Comparison of ENCODE assay signal across 19 cellular contexts in the genomic region with DNA sequence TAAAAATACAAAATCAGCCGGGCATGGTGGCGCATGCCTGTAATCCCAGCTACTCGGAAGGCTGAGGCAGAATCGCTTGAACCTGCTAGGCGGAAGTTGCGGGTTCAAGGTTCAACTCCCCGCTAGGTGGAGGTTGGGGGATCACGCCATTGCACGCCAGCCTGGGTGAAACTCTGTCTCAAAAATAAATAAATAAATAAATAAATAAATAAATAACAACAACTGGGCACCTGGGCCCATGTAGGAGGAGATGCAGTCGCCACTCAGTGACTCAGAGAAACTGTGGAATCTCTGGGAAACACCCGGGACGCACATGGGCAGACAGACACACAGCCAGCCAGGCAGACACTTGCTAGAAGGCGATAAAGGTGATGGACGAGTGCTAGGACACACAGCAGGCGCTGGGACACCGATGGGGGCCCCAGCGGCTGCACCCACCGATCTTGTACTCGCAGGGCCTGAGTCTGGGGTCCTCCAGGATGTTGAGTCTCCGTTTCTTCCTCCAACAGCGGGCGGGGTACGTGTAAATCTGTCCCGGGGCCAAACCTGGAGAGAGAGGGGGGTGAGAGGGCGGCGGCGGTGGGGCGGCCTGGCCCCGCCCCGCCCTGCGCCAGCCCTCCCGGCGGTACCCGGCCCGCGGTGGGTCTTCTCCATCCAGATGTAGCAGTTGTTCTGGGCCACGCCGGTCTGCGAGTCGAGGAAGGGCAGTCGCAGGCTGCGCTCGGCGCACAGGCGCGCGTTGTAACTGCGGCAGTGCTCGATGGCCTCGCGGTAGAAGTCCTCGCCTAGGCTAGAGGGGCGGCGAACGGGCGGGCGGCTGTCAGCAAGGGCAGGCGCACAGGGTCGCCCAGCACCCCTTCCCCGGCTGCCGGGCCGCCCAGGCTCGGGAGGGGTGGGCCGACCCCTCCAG. TPM values are rescaled to one million over a fixed set of nuclear protein-coding genes. Genes with fewer than 3 reads are reported as not detected.
DNase-seq lines count a peak whose midpoint lies in the region; ATAC-seq, FAIRE-seq and TF ChIP-seq lines count a peak whose summit lies in the region.
"Had no signal": no experiment of that assay in that cellular context is flagged by ENCODE, and none has a peak within 500 bp of the region (broad histone marks: within the 10 kb centered on the region; RNA-seq: fewer than 3 reads in every experiment).

No MANE protein-coding gene starts in this region.

- H3K36me3 ChIP-seq in HEK293 (ENCODE audit: control insufficient read depth in 2 of 2, insufficient read depth in 1 of 2, low read length in 2 of 2) (peaks cover 28 to 29% of the 10 kb centered on the region in 2 experiments), endothelial cell of umbilical vein (ENCODE audit: control insufficient read depth in 2 of 2, extremely low read depth in 1 of 2, insufficient read depth in 2 of 2, low read length in 2 of 2) (no peaks in the 10 kb centered on the region)

- peak overlapping the region; percentile 73 for H2AFZ ChIP-seq in endothelial cell of umbilical vein (ENCODE audit: low read depth, low read length)

- dilution Hi-C loops in endothelial cell of umbilical vein (cut with MboI; ENCODE audit: extremely low pct_ligation_motif_present, low sequenced_read_pairs) = no loop called here

- H3K9me1 ChIP-seq in endothelial cell of umbilical vein (replicated peaks; ENCODE audit: control insufficient read depth, extremely low read depth, insufficient read depth, low read length) = no peaks in the 10 kb centered on the region

- H3K4me1 Mint-ChIP-seq in Calu3 (ENCODE audit: low read depth, unreplicated experiment) (peaks cover 23% of the 10 kb centered on the region), nephron progenitor cell (peaks cover 35% of the 10 kb centered on the region)

- DNase-seq in Calu3 = no peak
- DNase-seq in endothelial cell of umbilical vein (ENCODE audit: low read depth, low spot score) = no peak
- DNase-seq in nephron progenitor cell = no peak
- DNase-seq in 8988T = no peak
- DNase-seq in stimulated activated CD4-positive, alpha-beta T cell treated with anti-CD3 and anti-CD28 coated beads, Interleukin-4, amount 100 ng/mL, for 1 hour = no peak
- no peak for DNase-seq in activated CD8-positive, alpha-beta memory T cell treated with anti-CD3 and anti-CD28 coated beads, Interleukin-2, amount 50 U/mL, for 4 hours
- DNase-seq: ACHN; BE2C; CD8-positive, alpha-beta T cell; NCI-H1436 treated with DMSO at 0.1 percent for 48 hours; NCI-H2081 treated with DMSO at 0.1 percent for 48 hours; NCI-H2227 treated with DMSO at 0.1 percent for 48 hours; RPMI8226 had no signal

- no peaks in the 10 kb centered on the region for H3K9me3 ChIP-seq in HEK293 (ENCODE audit: control insufficient read depth, insufficient read depth, low read depth, low read length)
- H3K9me3 ChIP-seq in endothelial cell of umbilical vein (replicated peaks; ENCODE audit: control insufficient read depth, insufficient read depth, low read length) = no peaks in the 10 kb centered on the region
- H3K9me3 ChIP-seq: BE2C, SJSA1 had no signal

- H3K9ac ChIP-seq in endothelial cell of umbilical vein (replicated peaks; ENCODE audit: extremely low read depth, insufficient read depth, low read length) = no peak overlapping the region

- peak overlapping the region; percentile 3 for H3K4me2 ChIP-seq in endothelial cell of umbilical vein (ENCODE audit: insufficient read depth, low read length)

- no peak overlapping the region for H3K4me3 ChIP-seq in HEK293 (ENCODE audit: low read depth, low read length)
- no peak overlapping the region for H3K4me3 ChIP-seq in endothelial cell of umbilical vein (replicated peaks in 1 of 3; ENCODE audit: insufficient read depth in 1 of 3, low read depth in 1 of 3, low read length in 3 of 3)
- H3K4me3 ChIP-seq: SJSA1 had no signal

- no peak for FAIRE-seq in endothelial cell of umbilical vein (lab: Jason Lieb, UNC)

- no peak for TF ChIP-seq CTCF in Calu3 (IDR thresholded peaks at IDR 0.05; ENCODE audit: unreplicated experiment)
- TF ChIP-seq CTCF in HEK293 (tag by site-specific recombination; IDR thresholded peaks at IDR 0.05) = no peak
- TF ChIP-seq CTCF in endothelial cell of umbilical vein (IDR thresholded peaks at IDR 0.05; ENCODE audit: extremely low read depth in 1 of 2, insufficient read depth in 1 of 2, low read depth in 1 of 2, low read length in 2 of 2) = no peak
- no peak for TF ChIP-seq CTCF in nephron progenitor cell (IDR thresholded peaks at IDR 0.05)

- POLR2A ChIA-PET in HEK293 (lab: Yijun Ruan, JAX) (no interaction called here), endothelial cell of umbilical vein (lab: Charles Lee) (no interaction called here)

- H3K4me1 ChIP-seq in HEK293 (ENCODE audit: control insufficient read depth, insufficient read depth, low read length) (peaks cover 9% of the 10 kb centered on the region), endothelial cell of umbilical vein (ENCODE audit: control insufficient read depth, extremely low read depth, insufficient read depth, low read length) (peaks cover 4% of the 10 kb centered on the region)
- H3K4me1 ChIP-seq: BE2C had no signal

- H3K79me2 ChIP-seq in endothelial cell of umbilical vein (ENCODE audit: control insufficient read depth, insufficient read depth, low read length) = no peaks in the 10 kb centered on the region

- H3K27ac ChIP-seq in HEK293 (ENCODE audit: extremely low read depth, low read depth, low read length) = no peak overlapping the region
- H3K27ac ChIP-seq in endothelial cell of umbilical vein (ENCODE audit: insufficient read depth, low read depth, low read length) = no peak overlapping the region
- H3K27ac ChIP-seq: SJSA1 had no signal

- no peaks in the 10 kb centered on the region for H3K27me3 ChIP-seq in endothelial cell of umbilical vein (ENCODE audit: control insufficient read depth in 2 of 2, insufficient read depth in 2 of 2, low read length in 2 of 2)
- H3K27me3 ChIP-seq: BE2C, SJSA1 had no signal

- intact Hi-C loops in Calu3 (cut with micrococcal nuclease; ENCODE audit: unreplicated experiment) = loop anchor here (5.0 kb wide), 1 partner anchor 325 kb away; no protein-coding TSS in a partner anchor
- intact Hi-C loops in endothelial cell of umbilical vein (cut with micrococcal nuclease) = loop anchor here (10.0 kb wide), 1 partner anchor 217 kb away; no protein-coding TSS in a partner anchor

- peaks cover 71% of the 10 kb centered on the region for H3K27me3 Mint-ChIP-seq in Calu3 (ENCODE audit: unreplicated experiment)
- H3K27me3 Mint-ChIP-seq in nephron progenitor cell (ENCODE audit: low read depth, poor library complexity) = peaks cover 12% of the 10 kb centered on the region

- peak overlapping the region; percentile 39 for H3K4me3 Mint-ChIP-seq in Calu3 (ENCODE audit: low read depth, unreplicated experiment)
- peak overlapping the region; percentile 36 for H3K4me3 Mint-ChIP-seq in nephron progenitor cell
- H3K4me3 Mint-ChIP-seq: CD8-positive, alpha-beta T cell had no signal

- H3K36me3 Mint-ChIP-seq in Calu3 (ENCODE audit: insufficient read depth, unreplicated experiment) = peaks cover 13% of the 10 kb centered on the region
- peaks cover 26% of the 10 kb centered on the region for H3K36me3 Mint-ChIP-seq in nephron progenitor cell (ENCODE audit: low read depth)
- H3K36me3 Mint-ChIP-seq: CD8-positive, alpha-beta T cell had no signal

- TF ChIP-seq POLR2A in endothelial cell of umbilical vein (IDR thresholded peaks at IDR 0.05; ENCODE audit: low read depth, low read length) = no peak

- no peak for ATAC-seq in GM18858 (IDR thresholded peaks at IDR 0.05; ENCODE audit: unreplicated experiment)
- ATAC-seq: CD8-positive, alpha-beta T cell; HCT116 had no signal

- no TSS peak for BruUV-seq in Calu3 (replicated peaks; lab: Mats Ljungman, UMichigan)
- no TSS peak for BruUV-seq in endothelial cell of umbilical vein (replicated peaks; lab: Mats Ljungman, UMichigan)

- H4K20me1 ChIP-seq in endothelial cell of umbilical vein (replicated peaks; ENCODE audit: control insufficient read depth, extremely low read depth, insufficient read depth, low read length) = no peaks in the 10 kb centered on the region

- H3K9me3 Mint-ChIP-seq in Calu3 (ENCODE audit: low read depth, unreplicated experiment) = no peaks in the 10 kb centered on the region
- H3K9me3 Mint-ChIP-seq in nephron progenitor cell = no peaks in the 10 kb centered on the region
- H3K9me3 Mint-ChIP-seq: CD8-positive, alpha-beta T cell had no signal

- CTCF ChIA-PET in Calu3 (lab: Charles Lee) (no interaction called here), HEK293 (lab: Yijun Ruan, JAX) (interaction anchor here (0.6 to 4.3 kb wide), 4 partner anchors 22 to 315 kb away, joined by 4 to 18 read pairs (median 4); partner anchors contain the start of gene SIPA1L3), endothelial cell of umbilical vein (lab: Charles Lee) (interaction anchor here (1.2 to 3.3 kb wide), 2 partner anchors 80 to 320 kb away, joined by 3 to 11 read pairs; no protein-coding TSS in a partner anchor)

- H3K27ac Mint-ChIP-seq in Calu3 (ENCODE audit: unreplicated experiment) (no peak overlapping the region), nephron progenitor cell (no peak overlapping the region)
- H3K27ac Mint-ChIP-seq: CD8-positive, alpha-beta T cell had no signal

RNA-seq across cellular contexts. Expression of gene DPF1, which starts 1.8 kb away (rescaled TPM):
- total RNA-seq in Calu3 (2022) (1.0 and 1.5 TPM in 2 replicates), endothelial cell of umbilical vein (3.9 and 5.0 TPM in 2 replicates)
- polyA plus RNA-seq in endothelial cell of umbilical vein = 1.6 and 2.0 TPM in 2 replicates
- polyA plus RNA-seq in endothelial cell of umbilical vein (2011; cell fraction: cytosol; rRNA removed) = 1.4 and 1.7 TPM in 2 replicates
- polyA plus RNA-seq in endothelial cell of umbilical vein (2011; cell fraction: nucleus; rRNA removed) = 2.0 and 3.5 TPM in 2 replicates
- polyA plus RNA-seq in endothelial cell of umbilical vein (2012) = 1.1 and 2.0 TPM in 2 replicates
- polyA minus RNA-seq in endothelial cell of umbilical vein = 0.42 and 1.2 TPM in 2 replicates
- polyA minus RNA-seq in endothelial cell of umbilical vein (2011; cell fraction: cytosol; rRNA and poly(A)+ RNA removed) = 0.82 TPM
- polyA minus RNA-seq in endothelial cell of umbilical vein (2011; cell fraction: nucleus; rRNA and poly(A)+ RNA removed) = 0.82 and 0.87 TPM in 2 replicates
- total RNA-seq: CD8-positive, alpha-beta T cell had no signal

RNA-seq across cellular contexts. Expression of gene PPP1R14A, which starts 34.0 kb away (rescaled TPM):
- total RNA-seq in Calu3 (2022) = 0.88 and 2.4 TPM in 2 replicates
- total RNA-seq in endothelial cell of umbilical vein = 5.3 and 16.3 TPM in 2 replicates
- polyA plus RNA-seq in endothelial cell of umbilical vein = 3.0 and 5.9 TPM in 2 replicates
- 2.0 and 2.7 TPM in 2 replicates for polyA plus RNA-seq in endothelial cell of umbilical vein (2011; cell fraction: cytosol; rRNA removed)
- 1.0 and 1.3 TPM in 2 replicates for polyA plus RNA-seq in endothelial cell of umbilical vein (2011; cell fraction: nucleus; rRNA removed)
- polyA plus RNA-seq in endothelial cell of umbilical vein (2012) = 0.88 and 1.4 TPM in 2 replicates
- polyA minus RNA-seq in endothelial cell of umbilical vein = 0.64 and 1.3 TPM in 2 replicates
- polyA minus RNA-seq in endothelial cell of umbilical vein (2011; cell fraction: cytosol; rRNA and poly(A)+ RNA removed) = not detected
- not detected in 2 replicates for polyA minus RNA-seq in endothelial cell of umbilical vein (2011; cell fraction: nucleus; rRNA and poly(A)+ RNA removed)
- total RNA-seq: CD8-positive, alpha-beta T cell; HT1080; OCI-LY7; SJSA1 had no signal

RNA-seq across cellular contexts. Expression of gene SPINT2, which starts 42.2 kb away (rescaled TPM):
- total RNA-seq in Calu3 (2022) (1,023 and 1,082 TPM in 2 replicates), endothelial cell of umbilical vein (20.1 and 46.6 TPM in 2 replicates)
- 23.9 and 28.9 TPM in 2 replicates for polyA plus RNA-seq in endothelial cell of umbilical vein
- 14.4 and 20.2 TPM in 2 replicates for polyA plus RNA-seq in endothelial cell of umbilical vein (2011; cell fraction: cytosol; rRNA removed)
- 6.2 and 9.5 TPM in 2 replicates for polyA plus RNA-seq in endothelial cell of umbilical vein (2011; cell fraction: nucleus; rRNA removed)
- 1.2 and 2.5 TPM in 2 replicates for polyA plus RNA-seq in endothelial cell of umbilical vein (2012)
- 9.6 and 13.0 TPM in 2 replicates for polyA minus RNA-seq in endothelial cell of umbilical vein
- 4.6 TPM for polyA minus RNA-seq in endothelial cell of umbilical vein (2011; cell fraction: cytosol; rRNA and poly(A)+ RNA removed)
- 1.3 and 2.5 TPM in 2 replicates for polyA minus RNA-seq in endothelial cell of umbilical vein (2011; cell fraction: nucleus; rRNA and poly(A)+ RNA removed)
- total RNA-seq: SJSA1 had no signal

Comparison
In these comparisons a context has a peak if more than half of its experiments do, and no peak if none do; other contexts are left out.
1. RNA of gene SPINT2, which starts 42.2 kb away (total RNA-seq): 1,023 to 1,082 TPM in Calu3; 20.1 to 46.6 TPM in endothelial cell of umbilical vein; every median in the first group is over 10 times any median in the second.